1 cellular context compared by ENCODE assay signal in genomic region chr13:31209172-31209818, GRCh38.
A peak's percentile ranks its signal among the peaks of the same experiment; 100 is the strongest.
TF ChIP-seq lines count a peak whose summit lies in the region.

No MANE protein-coding gene starts in this region.

TF ChIP-seq in HEK293, 187 proteins besides CTCF, POLR2A, EP300 and RAD21 (continued from another document and continues in another):
- TF ChIP-seq ZBTB11 (tag by site-specific recombination; conservative IDR thresholded peaks at IDR 0.05; ENCODE audit: low read depth) (no peak), ZNF488 (tag by site-specific recombination; IDR thresholded peaks at IDR 0.05) (no peak), ZNF785 (tag by site-specific recombination; IDR thresholded peaks at IDR 0.05) (no peak), KLF10 (tag by site-specific recombination; IDR thresholded peaks at IDR 0.05) (no peak), IKZF3 (tag by site-specific recombination; IDR thresholded peaks at IDR 0.05) (peak; percentile 33; the same call in 1 of the 2 replicates), ZNF335 (tag by site-specific recombination; conservative IDR thresholded peaks at IDR 0.05) (peak; percentile 95), PATZ1 (tag by site-specific recombination; IDR thresholded peaks at IDR 0.05) (0 out of 2 replicates have a peak, but pooled peaks have one; percentile 11), SP3 (tag by site-specific recombination; IDR thresholded peaks at IDR 0.05) (no peak), ZIC2 (tag by site-specific recombination; IDR thresholded peaks at IDR 0.05) (peak; percentile 92), BCL11B (tag by site-specific recombination; IDR thresholded peaks at IDR 0.05; ENCODE audit: low read depth) (no peak), GLI2 (tag by site-specific recombination; IDR thresholded peaks at IDR 0.05; ENCODE audit: borderline replicate concordance, low read depth) (no peak), TRIM28 (IDR thresholded peaks at IDR 0.05; ENCODE audit: borderline replicate concordance, low read length) (no peak), ZNF791 (tag by site-specific recombination; IDR thresholded peaks at IDR 0.05) (no peak), ZNF792 (tag by site-specific recombination; IDR thresholded peaks at IDR 0.05) (no peak), ZBTB1 (tag by site-specific recombination; IDR thresholded peaks at IDR 0.05) (no peak), SALL2 (tag by site-specific recombination; IDR thresholded peaks at IDR 0.05; ENCODE audit: borderline replicate concordance) (no peak), ZSCAN23 (tag by site-specific recombination; IDR thresholded peaks at IDR 0.05) (no peak), ZBTB6 (tag by site-specific recombination; IDR thresholded peaks at IDR 0.05) (peak; percentile 92), ZFP37 (tag by site-specific recombination; IDR thresholded peaks at IDR 0.05) (no peak), ZNF292 (tag by site-specific recombination; IDR thresholded peaks at IDR 0.05; ENCODE audit: borderline replicate concordance, low read depth) (no peak), ZNF24 (tag by site-specific recombination; IDR thresholded peaks at IDR 0.05) (no peak), ZNF398 (tag by site-specific recombination; IDR thresholded peaks at IDR 0.05) (0 out of 2 replicates have a peak, but pooled peaks have one; percentile 13), ZNF596 (tag by site-specific recombination; IDR thresholded peaks at IDR 0.05) (peak; percentile 18; the same call in 1 of the 2 replicates), ZNF704 (tag by site-specific recombination; IDR thresholded peaks at IDR 0.05) (no peak), ZNF658 (tag by site-specific recombination; IDR thresholded peaks at IDR 0.05) (no peak), ZNF146 (tag by site-specific recombination; IDR thresholded peaks at IDR 0.05) (no peak), ZNF155 (tag by site-specific recombination; IDR thresholded peaks at IDR 0.05) (no peak), ZNF510 (tag by site-specific recombination; IDR thresholded peaks at IDR 0.05; ENCODE audit: insufficient replicate concordance) (no peak), ZSCAN30 (tag by site-specific recombination; IDR thresholded peaks at IDR 0.05) (0 out of 2 replicates have a peak, but pooled peaks have one; percentile 32), MEIS1 (CRISPR knock-in tag; IDR thresholded peaks at IDR 0.05; ENCODE audit: borderline replicate concordance) (no peak), ZBTB8A (tag by site-specific recombination; IDR thresholded peaks at IDR 0.05) (peak; percentile 28; the same call in 1 of the 2 replicates), ZSCAN18 (tag by site-specific recombination; IDR thresholded peaks at IDR 0.05) (no peak), ZNF248 (tag by site-specific recombination; IDR thresholded peaks at IDR 0.05) (no peak), ZNF624 (tag by site-specific recombination; IDR thresholded peaks at IDR 0.05) (no peak), ZBTB49 (tag by site-specific recombination; IDR thresholded peaks at IDR 0.05; ENCODE audit: low read depth) (no peak), ZNF529 (tag by site-specific recombination; IDR thresholded peaks at IDR 0.05; ENCODE audit: insufficient replicate concordance) (no peak), SP2 (tag by site-specific recombination; IDR thresholded peaks at IDR 0.05) (peak; percentile 45), ZNF626 (tag by site-specific recombination; IDR thresholded peaks at IDR 0.05) (no peak), ZNF214 (tag by site-specific recombination; IDR thresholded peaks at IDR 0.05; ENCODE audit: borderline replicate concordance) (no peak), REPIN1 (tag by site-specific recombination; IDR thresholded peaks at IDR 0.05; ENCODE audit: low read depth) (no peak), ZNF677 (tag by site-specific recombination; IDR thresholded peaks at IDR 0.05) (no peak), SCRT1 (tag by site-specific recombination; IDR thresholded peaks at IDR 0.05; ENCODE audit: borderline replicate concordance) (peak; percentile 55; the same call in 1 of the 2 replicates), SCRT2 (tag by site-specific recombination; IDR thresholded peaks at IDR 0.05) (peak; percentile 89), GLIS1 (tag by site-specific recombination; IDR thresholded peaks at IDR 0.05) (peak; percentile 92)
- TF ChIP-seq, protein P1, sequence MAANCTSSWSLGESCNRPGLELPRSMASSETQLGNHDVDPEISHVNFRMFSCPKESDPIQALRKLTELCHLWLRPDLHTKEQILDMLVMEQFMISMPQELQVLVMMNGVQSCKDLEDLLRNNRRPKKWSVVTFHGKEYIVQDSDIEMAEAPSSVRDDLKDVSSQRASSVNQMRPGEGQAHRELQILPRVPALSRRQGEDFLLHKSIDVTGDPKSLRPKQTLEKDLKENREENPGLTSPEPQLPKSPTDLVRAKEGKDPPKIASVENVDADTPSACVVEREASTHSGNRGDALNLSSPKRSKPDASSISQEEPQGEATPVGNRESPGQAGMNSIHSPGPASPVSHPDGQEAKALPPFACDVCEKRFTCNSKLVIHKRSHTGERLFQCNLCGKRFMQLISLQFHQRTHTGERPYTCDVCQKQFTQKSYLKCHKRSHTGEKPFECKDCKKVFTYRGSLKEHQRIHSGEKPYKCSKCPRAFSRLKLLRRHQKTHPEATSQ (tag by site-specific recombination; IDR thresholded peaks at IDR 0.05), result no peak
- TF ChIP-seq, protein P2, sequence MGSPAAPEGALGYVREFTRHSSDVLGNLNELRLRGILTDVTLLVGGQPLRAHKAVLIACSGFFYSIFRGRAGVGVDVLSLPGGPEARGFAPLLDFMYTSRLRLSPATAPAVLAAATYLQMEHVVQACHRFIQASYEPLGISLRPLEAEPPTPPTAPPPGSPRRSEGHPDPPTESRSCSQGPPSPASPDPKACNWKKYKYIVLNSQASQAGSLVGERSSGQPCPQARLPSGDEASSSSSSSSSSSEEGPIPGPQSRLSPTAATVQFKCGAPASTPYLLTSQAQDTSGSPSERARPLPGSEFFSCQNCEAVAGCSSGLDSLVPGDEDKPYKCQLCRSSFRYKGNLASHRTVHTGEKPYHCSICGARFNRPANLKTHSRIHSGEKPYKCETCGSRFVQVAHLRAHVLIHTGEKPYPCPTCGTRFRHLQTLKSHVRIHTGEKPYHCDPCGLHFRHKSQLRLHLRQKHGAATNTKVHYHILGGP (tag by site-specific recombination; IDR thresholded peaks at IDR 0.05), result peak; percentile 83
